In genomic region chr1:117365350-117366280, GRCh38 we compare ENCODE assay signal across 7 cellular contexts. TPM values are rescaled to one million over a fixed set of nuclear protein-coding genes. Genes with fewer than 3 reads are reported as not detected.
DNase-seq lines count a peak whose midpoint lies in the region; ATAC-seq and TF ChIP-seq lines count a peak whose summit lies in the region.

No MANE protein-coding gene starts in this region.

- H3K36me3 ChIP-seq in GM23338 (ENCODE audit: insufficient read depth) (no peaks in the 10 kb centered on the region), esophagus (ENCODE audit: control insufficient read depth in 2 of 2, insufficient read depth in 2 of 2, low read length in 1 of 2) (no peaks in the 10 kb centered on the region), trophoblast cell (ENCODE audit: control insufficient read depth in 1 of 2, insufficient read depth in 2 of 2, low read length in 2 of 2) (no peaks in the 10 kb centered on the region)

- H3K27ac Mint-ChIP-seq in GM23338, result no peak overlapping the region

- H3K4me1 Mint-ChIP-seq in GM23338, result peaks cover 30% of the 10 kb centered on the region

- DNase-seq in GM23338 (ENCODE audit: low spot score) (no peak), RWPE1 (ENCODE audit: low spot score) (no peak), trophoblast cell (peak in 1 of 2 donors; percentile 40), SHP77 (lab: John Stamatoyannopoulos, UW) (no peak)

- no peak overlapping the region for H3K23ac ChIP-seq in trophoblast cell (ENCODE audit: low read length)

- H4K8ac ChIP-seq in trophoblast cell (ENCODE audit: low read depth, low read length), result peak overlapping the region; percentile 100

- 0 out of 2 replicates have a peak, but pooled peaks cover under 1% of the 10 kb centered on the region for H3K9me2 ChIP-seq in GM23338 (ENCODE audit: insufficient read depth)

- POLR2A ChIA-PET in RWPE1 (lab: Yijun Ruan, JAX; ENCODE audit: low non-redundant PET), result interaction anchor here (0.7 kb wide), 1 partner anchor 882 kb away, joined by 3 read pairs; no protein-coding TSS in a partner anchor

- H2AFZ ChIP-seq in GM23338 (peak overlapping the region; percentile 58), trophoblast cell (ENCODE audit: insufficient read depth, low read length, poor library complexity) (no peak overlapping the region)

- H3K27me3 Mint-ChIP-seq in GM23338 (ENCODE audit: insufficient read depth, low read depth, poor library complexity), result peaks cover 7% of the 10 kb centered on the region

- H2AK5ac ChIP-seq in trophoblast cell (ENCODE audit: low read length), result no peak overlapping the region

- no peak overlapping the region for H3K27ac ChIP-seq in GM23338 (ENCODE audit: low read depth)
- peak overlapping the region; percentile 96 for H3K27ac ChIP-seq in RWPE1
- H3K27ac ChIP-seq in esophagus (ENCODE audit: low read depth in 2 of 2, low read length in 1 of 2), result peak overlapping the region; percentile 95 to 99
- peak overlapping the region; percentile 100 for H3K27ac ChIP-seq in trophoblast cell (ENCODE audit: low read depth, low read length)

- H3K36me3 Mint-ChIP-seq in GM23338 (ENCODE audit: low read depth), result no peaks in the 10 kb centered on the region

- TF ChIP-seq CTCF in GM23338 (conservative IDR thresholded peaks at IDR 0.05; ENCODE audit: low read depth in 2 of 2) (no peak), RWPE1 (conservative IDR thresholded peaks at IDR 0.05; ENCODE audit: low read depth) (no peak)

- 28 to 35% methylated on average over 11 of the region's 11 CpGs for WGBS in esophagus, 2 donors
- no CpG with 5 or more reads among the region's 11 CpGs for WGBS in trophoblast cell (ENCODE audit: extremely low coverage, insufficient coverage, insufficient read length)

- H4K20me1 ChIP-seq in GM23338 (replicated peaks; ENCODE audit: insufficient read depth), result no peaks in the 10 kb centered on the region

- H3K9me3 ChIP-seq in esophagus (ENCODE audit: control insufficient read depth in 2 of 2, insufficient read depth in 1 of 2, low read depth in 1 of 2, low read length in 1 of 2) (no peaks in the 10 kb centered on the region), trophoblast cell (ENCODE audit: insufficient read depth, low read depth, low read length) (no peaks in the 10 kb centered on the region)

- peak overlapping the region; percentile 100 for H3K14ac ChIP-seq in trophoblast cell (ENCODE audit: low read length)

- peak overlapping the region; percentile 80 for H3K4me3 ChIP-seq in GM23338
- peak overlapping the region; percentile 87 to 92 for H3K4me3 ChIP-seq in esophagus (ENCODE audit: low read depth in 1 of 2, low read length in 2 of 2)
- H3K4me3 ChIP-seq in trophoblast cell (ENCODE audit: low read depth, low read length), result peak overlapping the region; percentile 95

- peak overlapping the region; percentile 93 for H3K4ac ChIP-seq in trophoblast cell (ENCODE audit: low read depth, low read length)

- peaks cover 27% of the 10 kb centered on the region for H3K79me2 ChIP-seq in GM23338 (replicated peaks; ENCODE audit: insufficient read depth)
- peaks cover 15% of the 10 kb centered on the region for H3K79me2 ChIP-seq in trophoblast cell (ENCODE audit: control insufficient read depth, insufficient read depth, low read length, poor library complexity)

- H3F3A ChIP-seq in GM23338 (replicated peaks; ENCODE audit: low read depth), result no peaks in the 10 kb centered on the region

- H2BK12ac ChIP-seq in trophoblast cell (ENCODE audit: low read length), result no peak overlapping the region

- peaks cover 20% of the 10 kb centered on the region for H3K79me1 ChIP-seq in trophoblast cell (ENCODE audit: low read length)

- no peak for ATAC-seq in GM23338
- ATAC-seq in activated CD4-positive, CD25-positive, alpha-beta regulatory T cell treated with anti-CD3 and anti-CD28 coated beads, Interleukin-2, amount 50 U/mL, for 24 hours, result no peak
- ATAC-seq in GM21529 (IDR thresholded peaks at IDR 0.05; ENCODE audit: unreplicated experiment), result no peak

- peak overlapping the region; percentile 98 for H2BK120ac ChIP-seq in trophoblast cell (ENCODE audit: insufficient read depth, low read length, poor library complexity)

- H3K4me2 ChIP-seq in GM23338 (peak overlapping the region; percentile 92), trophoblast cell (ENCODE audit: low read length) (peak overlapping the region; percentile 99)

- H3K9me3 Mint-ChIP-seq in GM23338, result no peaks in the 10 kb centered on the region; the same call in 2 of the 3 replicates

- peak overlapping the region; percentile 99 for H4K91ac ChIP-seq in trophoblast cell (ENCODE audit: low read depth, low read length)

- H3K9ac ChIP-seq in trophoblast cell (ENCODE audit: low read length), result peak overlapping the region; percentile 93

- peak overlapping the region; percentile 96 for H3K4me3 Mint-ChIP-seq in GM23338

- H3K27me3 ChIP-seq in GM23338 (ENCODE audit: insufficient read depth) (peaks cover 30% of the 10 kb centered on the region), esophagus (ENCODE audit: control insufficient read depth in 1 of 2, insufficient read depth in 2 of 2, low read length in 2 of 2) (no peaks in the 10 kb centered on the region), trophoblast cell (ENCODE audit: insufficient read depth, low read length) (no peaks in the 10 kb centered on the region)

- CTCF ChIA-PET in RWPE1 (lab: Yijun Ruan, JAX), result interaction anchor here (0.6 kb wide), 1 partner anchor 292 kb away, joined by 3 read pairs; no protein-coding TSS in a partner anchor

- H3K18ac ChIP-seq in trophoblast cell (ENCODE audit: low read length), result peak overlapping the region; percentile 100

- H2BK5ac ChIP-seq in trophoblast cell (ENCODE audit: low read depth, low read length, poor library complexity), result peak overlapping the region; percentile 100

- no peak overlapping the region for H4K12ac ChIP-seq in trophoblast cell (ENCODE audit: low read depth, low read length)

- H3K4me1 ChIP-seq in GM23338 (ENCODE audit: insufficient read depth), result peaks cover 21% of the 10 kb centered on the region
- H3K4me1 ChIP-seq in esophagus (ENCODE audit: control insufficient read depth in 2 of 2, insufficient read depth in 2 of 2, low read length in 1 of 2), result peaks cover 3 to 6% of the 10 kb centered on the region in 2 donors
- H3K4me1 ChIP-seq in trophoblast cell (ENCODE audit: control insufficient read depth in 1 of 2, insufficient read depth in 2 of 2, low read length in 2 of 2), result peaks cover 3 to 8% of the 10 kb centered on the region in 2 experiments

TF ChIP-seq in GM23338, 12 proteins besides CTCF, POLR2A, EP300 and RAD21:
- TF ChIP-seq ETS1 (IDR thresholded peaks at IDR 0.05), result no peak
- TF ChIP-seq STAT1 (IDR thresholded peaks at IDR 0.05; ENCODE audit: unreplicated experiment), result no peak
- TF ChIP-seq CREB1 (CRISPR knock-in tag; IDR thresholded peaks at IDR 0.05; ENCODE audit: low read depth), result no peak
- no peak for TF ChIP-seq POLR2AphosphoS5 (IDR thresholded peaks at IDR 0.05; ENCODE audit: low read depth)

RNA-seq across cellular contexts. Expression of gene MAN1A2, which starts 1.6 kb away (rescaled TPM):
- 16.9 and 18.6 TPM in 2 replicates for total RNA-seq in GM23338 (2014; rRNA removed; shearing (Covaris generic))
- 19.4 and 22.2 TPM in 2 replicates for polyA plus RNA-seq in GM23338 (2016; fragmentation: Nextera tagmentation; extraction: Ambion mirVana)
- polyA plus RNA-seq in esophagus, result 1 to 10 TPM; 4.7 to 6.2 TPM
- 145 and 152 TPM in 2 replicates for polyA plus RNA-seq in trophoblast cell (2013)
